16 cellular contexts compared by ENCODE assay signal in genomic region chr9:16524823-16525222, GRCh38.
DNase-seq lines count a peak whose midpoint lies in the region; ATAC-seq and TF ChIP-seq lines count a peak whose summit lies in the region.
"Had no signal": no experiment of that assay in that cellular context is flagged by ENCODE, and none has a peak within 500 bp of the region (broad histone marks: within the 10 kb centered on the region; RNA-seq: fewer than 3 reads in every experiment).

No MANE protein-coding gene starts in this region.

- H3K9me1 ChIP-seq in IMR-90 (ENCODE audit: insufficient read depth, low read length), result no peaks in the 10 kb centered on the region; the same call in 1 of the 2 replicates

- H4K5ac ChIP-seq in IMR-90 (ENCODE audit: low read depth, low read length) (no peak overlapping the region), mesendoderm (ENCODE audit: low read length) (no peak overlapping the region)

- H3K9ac ChIP-seq in IMR-90 (ENCODE audit: low read depth, low read length), result no peak overlapping the region
- H3K9ac ChIP-seq in mesendoderm (ENCODE audit: low read length), result no peak overlapping the region

- H3K27ac ChIP-seq in IMR-90 (ENCODE audit: insufficient read depth, low read length) (no peak overlapping the region; the same call in 1 of the 2 replicates), mesendoderm (ENCODE audit: low read depth, low read length) (no peak overlapping the region), gastrocnemius medialis (no peak overlapping the region)

- H3K27me3 ChIP-seq in IMR-90 (ENCODE audit: control insufficient read depth, insufficient read depth, low read length), result no peaks in the 10 kb centered on the region
- H3K27me3 ChIP-seq in mesendoderm (ENCODE audit: insufficient read depth, low read length, poor library complexity), result no peaks in the 10 kb centered on the region
- no peaks in the 10 kb centered on the region for H3K27me3 ChIP-seq in gastrocnemius medialis
- H3K27me3 ChIP-seq: BE2C had no signal

- CTCF ChIA-PET in IMR-90 (lab: Yijun Ruan, JAX), result no interaction called here
- CTCF ChIA-PET in WTC11 (lab: Charles Lee), result no interaction called here

- H3K4me3 ChIP-seq in IMR-90 (ENCODE audit: insufficient read depth, low read depth, low read length) (no peak overlapping the region), mesendoderm (ENCODE audit: low read length) (no peak overlapping the region), gastrocnemius medialis (no peak overlapping the region)

- no peak overlapping the region for H3K56ac ChIP-seq in IMR-90 (ENCODE audit: extremely low read depth, insufficient read depth, low read length)
- H3K56ac ChIP-seq in mesendoderm (ENCODE audit: low read length), result no peak overlapping the region

- H4K91ac ChIP-seq in IMR-90 (ENCODE audit: insufficient read depth, low read depth, low read length), result no peak overlapping the region

- no peak overlapping the region for H3K27ac Mint-ChIP-seq in WTC11
- H3K27ac Mint-ChIP-seq: CD4-positive, CD25-positive, alpha-beta regulatory T cell; CD8-positive, alpha-beta memory T cell; IgD-negative memory B cell had no signal

- dilution Hi-C loops in IMR-90 (cut with HindIII; ENCODE audit: low sequenced_read_pairs, unreplicated experiment), result no loop called here

- H4K8ac ChIP-seq in IMR-90 (ENCODE audit: low read depth in 2 of 2, low read length in 2 of 2), result no peak overlapping the region
- no peak overlapping the region for H4K8ac ChIP-seq in mesendoderm (ENCODE audit: low read depth, low read length)

- WGBS in IMR-90 (ENCODE audit: extremely low coverage in 2 of 2, insufficient read length in 1 of 2), 2 experiments, result no CpG with 5 or more reads among the region's 2 CpGs
- WGBS in mesendoderm (ENCODE audit: extremely low coverage, insufficient coverage, low lambda C conversion rate), result no CpG with 5 or more reads among the region's 2 CpGs

- ATAC-seq in IMR-90 (ENCODE audit: low read depth) (no peak), WTC11 (peak; percentile 34; the same call in 1 of the 2 replicates), GM21717 (IDR thresholded peaks at IDR 0.05; ENCODE audit: unreplicated experiment) (no peak), gastrocnemius medialis (no peak), GM21423 (IDR thresholded peaks at IDR 0.05; ENCODE audit: unreplicated experiment) (no peak)

- no peaks in the 10 kb centered on the region for H3K9me3 ChIP-seq in IMR-90 (ENCODE audit: control insufficient read depth, insufficient read depth, low read length)
- H3K9me3 ChIP-seq in gastrocnemius medialis, result no peaks in the 10 kb centered on the region
- H3K9me3 ChIP-seq: BE2C had no signal

- H2AFZ ChIP-seq in IMR-90 (replicated peaks; ENCODE audit: low read length, poor library complexity), result no peak overlapping the region

- DNase-seq in IMR-90 (no peak), WTC11 (ENCODE audit: low spot score) (no peak), mesendoderm (peak; percentile 84), gastrocnemius medialis (no peak)
- DNase-seq: ACHN; BE2C; C1 segment of cervical spinal cord; CD4-positive, CD25-positive, alpha-beta regulatory T cell; CD8-positive, alpha-beta memory T cell; COR-L47; DMS 273 treated with DMSO at 0.1 percent for 48 hours; HCEC 1CT; KBM-7 had no signal

- H3K36me3 Mint-ChIP-seq in WTC11, result no peaks in the 10 kb centered on the region
- H3K36me3 Mint-ChIP-seq: CD4-positive, CD25-positive, alpha-beta regulatory T cell; CD8-positive, alpha-beta memory T cell; IgD-negative memory B cell had no signal

- H3K23ac ChIP-seq in IMR-90 (ENCODE audit: low read depth, low read length) (no peak overlapping the region), mesendoderm (ENCODE audit: low read length) (no peak overlapping the region)

- no peak overlapping the region for H2BK20ac ChIP-seq in IMR-90 (ENCODE audit: low read depth, low read length)

- TF ChIP-seq POLR2A in IMR-90 (IDR thresholded peaks at IDR 0.05; ENCODE audit: low read depth, low read length) (no peak), gastrocnemius medialis (IDR thresholded peaks at IDR 0.05) (no peak)

- H3K27me3 Mint-ChIP-seq in WTC11 (ENCODE audit: low read depth), result no peaks in the 10 kb centered on the region
- H3K27me3 Mint-ChIP-seq: CD4-positive, CD25-positive, alpha-beta regulatory T cell; IgD-negative memory B cell had no signal

- no peak overlapping the region for H3K4me3 Mint-ChIP-seq in WTC11
- H3K4me3 Mint-ChIP-seq: CD4-positive, CD25-positive, alpha-beta regulatory T cell; CD8-positive, alpha-beta memory T cell; IgD-negative memory B cell had no signal

- no peak for TF ChIP-seq CTCF in IMR-90 (conservative IDR thresholded peaks at IDR 0.05; ENCODE audit: low read depth, low read length)
- TF ChIP-seq CTCF in WTC11 (IDR thresholded peaks at IDR 0.05), result no peak
- TF ChIP-seq CTCF in gastrocnemius medialis (IDR thresholded peaks at IDR 0.05 in 4 of 5, conservative IDR thresholded peaks at IDR 0.05 in 1 of 5), result no peak

- H2BK5ac ChIP-seq in IMR-90 (ENCODE audit: low read depth, low read length, poor library complexity, severe bottlenecking), result peak overlapping the region; percentile 24
- H2BK5ac ChIP-seq in mesendoderm (ENCODE audit: low read length), result no peak overlapping the region

- no peaks in the 10 kb centered on the region; the same call in 1 of the 2 replicates for H4K20me1 ChIP-seq in IMR-90 (ENCODE audit: insufficient read depth, low read length)

- no peak overlapping the region for H2AK9ac ChIP-seq in IMR-90 (replicated peaks; ENCODE audit: low read depth, low read length, poor library complexity)

- no peak overlapping the region for H3K18ac ChIP-seq in IMR-90 (ENCODE audit: low read depth, low read length)
- H3K18ac ChIP-seq in mesendoderm (ENCODE audit: low read length), result no peak overlapping the region

- BruUV-seq in IMR-90 (replicated peaks; lab: Mats Ljungman, UMichigan), result no TSS peak

- in situ Hi-C loops in IMR-90 (cut with MboI; ENCODE audit: low sequenced_read_pairs), result no loop called here
- in situ Hi-C loops in gastrocnemius medialis (cut with MboI; ENCODE audit: low sequenced_read_pairs in 4 of 4), result loop anchor here in 1 of 4 donors (25.0 kb wide), 2 partner anchors 113 to 338 kb away; no protein-coding TSS in a partner anchor

- H2BK15ac ChIP-seq in IMR-90 (ENCODE audit: low read depth, low read length), result no peak overlapping the region
- H2BK15ac ChIP-seq in mesendoderm (replicated peaks; ENCODE audit: low read depth), result no peak overlapping the region

- H2AK5ac ChIP-seq in IMR-90 (ENCODE audit: low read depth, low read length), result peak overlapping the region; percentile 46; the same call in 1 of the 2 replicates
- no peak overlapping the region for H2AK5ac ChIP-seq in mesendoderm (ENCODE audit: low read length)

- TF ChIP-seq RAD21 in IMR-90 (IDR thresholded peaks at IDR 0.05; ENCODE audit: low read length), result no peak

- H3K79me1 ChIP-seq in IMR-90 (ENCODE audit: low read depth in 1 of 2, low read length in 2 of 2) (peaks cover 12 to 36% of the 10 kb centered on the region in 2 experiments), mesendoderm (ENCODE audit: low read length) (no peaks in the 10 kb centered on the region)

- intact Hi-C loops in IMR-90 (cut with micrococcal nuclease), result no loop called here
- intact Hi-C loops in gastrocnemius medialis (cut with DNase I; ENCODE audit: low total_unique reads), result no loop called here

- no peaks in the 10 kb centered on the region; the same call in 1 of the 2 replicates for H3K36me3 ChIP-seq in IMR-90 (ENCODE audit: control insufficient read depth, insufficient read depth, low read length)
- H3K36me3 ChIP-seq in mesendoderm (ENCODE audit: control insufficient read depth, insufficient read depth, low read length), result no peaks in the 10 kb centered on the region
- H3K36me3 ChIP-seq in gastrocnemius medialis, result no peaks in the 10 kb centered on the region
- H3K36me3 ChIP-seq: BE2C had no signal

- H2BK120ac ChIP-seq in IMR-90 (ENCODE audit: low read depth, low read length) (no peak overlapping the region), mesendoderm (ENCODE audit: low read depth, low read length) (no peak overlapping the region)

- no peaks in the 10 kb centered on the region for H3K9me3 Mint-ChIP-seq in WTC11

- H3K14ac ChIP-seq in IMR-90 (replicated peaks; ENCODE audit: low read depth, low read length), result no peak overlapping the region

- H3K4me1 ChIP-seq in IMR-90 (ENCODE audit: control insufficient read depth, insufficient read depth, low read length), result peaks cover 10% of the 10 kb centered on the region
- peaks cover 14% of the 10 kb centered on the region for H3K4me1 ChIP-seq in mesendoderm (ENCODE audit: control insufficient read depth, low read depth, low read length)
- peaks cover 0 to 9% of the 10 kb centered on the region in 2 donors for H3K4me1 ChIP-seq in gastrocnemius medialis
- H3K4me1 ChIP-seq: BE2C had no signal

- H3K4me2 ChIP-seq in IMR-90 (ENCODE audit: low read depth, low read length) (no peak overlapping the region), mesendoderm (ENCODE audit: low read length) (no peak overlapping the region)

- H3K4ac ChIP-seq in IMR-90 (ENCODE audit: low read depth, low read length) (no peak overlapping the region), mesendoderm (ENCODE audit: low read depth, low read length) (no peak overlapping the region)

- no peaks in the 10 kb centered on the region for H3K79me2 ChIP-seq in mesendoderm (ENCODE audit: control insufficient read depth, insufficient read depth, low read length)

- POLR2A ChIA-PET in IMR-90 (lab: Charles Lee; ENCODE audit: unreplicated experiment) (no interaction called here), WTC11 (lab: Charles Lee) (no interaction called here)

- H3K4me1 Mint-ChIP-seq in WTC11, result peaks cover 51% of the 10 kb centered on the region
- H3K4me1 Mint-ChIP-seq: CD4-positive, CD25-positive, alpha-beta regulatory T cell; CD8-positive, alpha-beta memory T cell; IgD-negative memory B cell had no signal

TF ChIP-seq in IMR-90, 13 proteins besides CTCF, POLR2A, EP300 and RAD21 (continues in another document):
- TF ChIP-seq USF2 (IDR thresholded peaks at IDR 0.05; ENCODE audit: low read depth, low read length) (no peak), CEBPB (IDR thresholded peaks at IDR 0.05; ENCODE audit: low read depth, low read length) (no peak)

TF ChIP-seq in WTC11, 78 proteins besides CTCF, POLR2A, EP300 and RAD21:
- TF ChIP-seq CREB1 (CRISPR knock-in tag; IDR thresholded peaks at IDR 0.05) (no peak), ZNF121 (CRISPR knock-in tag; IDR thresholded peaks at IDR 0.05) (peak; percentile 58), SMAD3 (CRISPR knock-in tag; IDR thresholded peaks at IDR 0.05; ENCODE audit: borderline replicate concordance) (no peak)
